Comparison of ENCODE assay signal across 8 cellular contexts in genomic region chr6:28134015-28134414, GRCh38. TPM values are rescaled to one million over a fixed set of nuclear protein-coding genes. Genes with fewer than 3 reads are reported as not detected.
A peak's percentile ranks its signal among the peaks of the same experiment; 100 is the strongest.
DNase-seq lines count a peak whose midpoint lies in the region; ATAC-seq lines count a peak whose summit lies in the region.

No MANE protein-coding gene starts in this region.

- peaks cover 5 to 12% of the 10 kb centered on the region in 2 donors for H3K36me3 Mint-ChIP-seq in activated T-cell treated with anti-CD3 and anti-CD28 coated beads, Interleukin-2, amount 50 U/mL, for 72 hours (ENCODE audit: insufficient read depth in 2 of 2)

- no peaks in the 10 kb centered on the region for H3K27me3 Mint-ChIP-seq in activated T-cell treated with anti-CD3 and anti-CD28 coated beads, Interleukin-2, amount 50 U/mL, for 72 hours (ENCODE audit: low read depth)

- no peaks in the 10 kb centered on the region for H3K9me3 Mint-ChIP-seq in activated T-cell treated with anti-CD3 and anti-CD28 coated beads, Interleukin-2, amount 50 U/mL, for 72 hours

- DNase-seq in A172 (ENCODE audit: low spot score) (peak; percentile 46), DMS53 (lab: John Stamatoyannopoulos, UW) (peak; percentile 51), NCI-H1694 (lab: John Stamatoyannopoulos, UW) (peak; percentile 7), lung microvascular endothelial cell (ENCODE audit: low read depth in 2 of 2) (peak; percentile 61 to 71)
- DNase-seq in activated T-cell treated with anti-CD3 and anti-CD28 coated beads, Interleukin-2, amount 50 U/mL, for 72 hours = peak in 1 of 2 donors; percentile 21
- no peak for DNase-seq in stimulated activated CD4-positive, alpha-beta T cell treated with anti-CD3 and anti-CD28 coated beads, Interleukin-4, amount 100 ng/mL, for 1 hour

- ATAC-seq in activated T-cell treated with anti-CD3 and anti-CD28 coated beads, Interleukin-2, amount 50 U/mL, for 72 hours (replicated peaks in 1 of 2) = no peak
- ATAC-seq in GM21423 (IDR thresholded peaks at IDR 0.05; ENCODE audit: unreplicated experiment) = no peak
- ATAC-seq in HG02759 (IDR thresholded peaks at IDR 0.05; ENCODE audit: unreplicated experiment) = no peak

- H3K4me1 Mint-ChIP-seq in activated T-cell treated with anti-CD3 and anti-CD28 coated beads, Interleukin-2, amount 50 U/mL, for 72 hours (ENCODE audit: low read depth) = peaks cover 59% of the 10 kb centered on the region

- H3K4me3 Mint-ChIP-seq in activated T-cell treated with anti-CD3 and anti-CD28 coated beads, Interleukin-2, amount 50 U/mL, for 72 hours = peak overlapping the region; percentile 35 to 37

- H3K27ac Mint-ChIP-seq in activated T-cell treated with anti-CD3 and anti-CD28 coated beads, Interleukin-2, amount 50 U/mL, for 72 hours = peak overlapping the region; percentile 70

RNA-seq across cellular contexts. Expression of gene ZKSCAN8, which starts 7.7 kb away (rescaled TPM):
- total RNA-seq in A172 (2014; rRNA removed; shearing (Covaris generic)) = 10.2 and 10.4 TPM in 2 replicates
- total RNA-seq in activated T-cell treated with anti-CD3 and anti-CD28 coated beads, Interleukin-2, amount 50 U/mL, for 72 hours = 10 to 100 TPM; 29.8 to 32.0 TPM
- total RNA-seq in lung microvascular endothelial cell = 8.5 and 12.3 TPM in 2 replicates

RNA-seq across cellular contexts. Expression of gene ZSCAN16, which starts 9.6 kb away (rescaled TPM):
- 7.7 and 9.9 TPM in 2 replicates for total RNA-seq in A172 (2014; rRNA removed; shearing (Covaris generic))
- total RNA-seq in activated T-cell treated with anti-CD3 and anti-CD28 coated beads, Interleukin-2, amount 50 U/mL, for 72 hours = 1 to 10 TPM; 5.1 to 7.9 TPM
- 12.0 and 14.9 TPM in 2 replicates for total RNA-seq in lung microvascular endothelial cell

RNA-seq across cellular contexts. Expression of gene ZNF165, which starts 53.6 kb away (rescaled TPM):
- 0.09 and 1.4 TPM in 2 replicates for total RNA-seq in A172 (2014; rRNA removed; shearing (Covaris generic))
- 1 to 10 TPM; 5.1 to 6.1 TPM for total RNA-seq in activated T-cell treated with anti-CD3 and anti-CD28 coated beads, Interleukin-2, amount 50 U/mL, for 72 hours
- 0.20 and 0.22 TPM in 2 replicates for total RNA-seq in lung microvascular endothelial cell
